In genomic region chr11:126712017-126712625, GRCh38 we compare ENCODE assay signal across 15 cellular contexts.
"Had no signal": no experiment of that assay in that cellular context is flagged by ENCODE, and none has a peak within 500 bp of the region (broad histone marks: within the 10 kb centered on the region; RNA-seq: fewer than 3 reads in every experiment).

No MANE protein-coding gene starts in this region.

- H3K36me3 Mint-ChIP-seq: naive B cell; neural progenitor cell; stimulated activated effector memory CD8-positive, alpha-beta T cell treated with anti-CD3 and anti-CD28 coated beads, Interleukin-12 subunit alpha, Interleukin-12 subunit beta, amount 100 ng/mL, for 72 hours had no signal

- H3K4me3 Mint-ChIP-seq: activated T-helper 1 cell treated with anti-CD3 and anti-CD28 coated beads, Interleukin-12 subunit alpha, Interleukin-12 subunit beta, Interleukin-2, Interleukin-4 antibody, amounts not matched to agents 30 ng/mL and 10 ng/mL and 1 ng/mL, durations not matched to agents 14 hours and 24 hours and 36 hours; neural progenitor cell; stimulated activated effector memory CD8-positive, alpha-beta T cell treated with anti-CD3 and anti-CD28 coated beads, Interleukin-12 subunit alpha, Interleukin-12 subunit beta, amount 100 ng/mL, for 72 hours; T-helper 2 cell treated with Interferon-gamma antibody and Interleukin-4, amounts not matched to agents 5 μg/mL and 100 μg/mL, for 36 hours had no signal

- H3K27ac Mint-ChIP-seq: activated T-helper 1 cell treated with anti-CD3 and anti-CD28 coated beads, Interleukin-12 subunit alpha, Interleukin-12 subunit beta, Interleukin-2, Interleukin-4 antibody, amounts not matched to agents 30 ng/mL and 10 ng/mL and 1 ng/mL, durations not matched to agents 14 hours and 24 hours and 36 hours; naive B cell; neural progenitor cell; stimulated activated effector memory CD8-positive, alpha-beta T cell treated with anti-CD3 and anti-CD28 coated beads, Interleukin-12 subunit alpha, Interleukin-12 subunit beta, amount 100 ng/mL, for 72 hours; T-helper 2 cell treated with Interferon-gamma antibody and Interleukin-4, amounts not matched to agents 5 μg/mL and 100 μg/mL, for 36 hours had no signal

- H3K27ac ChIP-seq: esophagus squamous epithelium, neural progenitor cell, pancreas, thoracic aorta had no signal

- ATAC-seq: left lobe of liver; pancreas; stimulated activated effector memory CD8-positive, alpha-beta T cell treated with anti-CD3 and anti-CD28 coated beads, Interleukin-12 subunit alpha, Interleukin-12 subunit beta, amount 100 ng/mL, for 72 hours had no signal

- H3K9me3 ChIP-seq: esophagus squamous epithelium, pancreas, thoracic aorta had no signal

- H3K27me3 ChIP-seq: neural progenitor cell, pancreas had no signal

- DNase-seq: activated CD4-positive, CD25-positive, alpha-beta regulatory T cell treated with anti-CD3 and anti-CD28 coated beads, Interleukin-2, amount 50 U/mL, for 72 hours; activated naive CD4-positive, alpha-beta T cell; cerebellar nuclear complex; effector CD8-positive, alpha-beta T cell; esophagus squamous epithelium; foreskin melanocyte; midbrain; naive B cell had no signal

- H3K4me3 ChIP-seq: esophagus squamous epithelium, neural progenitor cell, pancreas, thoracic aorta had no signal

- H3K36me3 ChIP-seq: esophagus squamous epithelium, neural progenitor cell, pancreas, thoracic aorta had no signal

- H3K9me3 Mint-ChIP-seq: activated T-helper 1 cell treated with anti-CD3 and anti-CD28 coated beads, Interleukin-12 subunit alpha, Interleukin-12 subunit beta, Interleukin-2, Interleukin-4 antibody, amounts not matched to agents 30 ng/mL and 10 ng/mL and 1 ng/mL, durations not matched to agents 14 hours and 24 hours and 36 hours; neural progenitor cell; stimulated activated effector memory CD8-positive, alpha-beta T cell treated with anti-CD3 and anti-CD28 coated beads, Interleukin-12 subunit alpha, Interleukin-12 subunit beta, amount 100 ng/mL, for 72 hours; T-helper 2 cell treated with Interferon-gamma antibody and Interleukin-4, amounts not matched to agents 5 μg/mL and 100 μg/mL, for 36 hours had no signal

- H3K4me1 ChIP-seq: esophagus squamous epithelium, pancreas had no signal

- H3K4me1 Mint-ChIP-seq: naive B cell; stimulated activated effector memory CD8-positive, alpha-beta T cell treated with anti-CD3 and anti-CD28 coated beads, Interleukin-12 subunit alpha, Interleukin-12 subunit beta, amount 100 ng/mL, for 72 hours had no signal
